ENCODE assay signal across 8 cellular contexts in the genomic region with DNA sequence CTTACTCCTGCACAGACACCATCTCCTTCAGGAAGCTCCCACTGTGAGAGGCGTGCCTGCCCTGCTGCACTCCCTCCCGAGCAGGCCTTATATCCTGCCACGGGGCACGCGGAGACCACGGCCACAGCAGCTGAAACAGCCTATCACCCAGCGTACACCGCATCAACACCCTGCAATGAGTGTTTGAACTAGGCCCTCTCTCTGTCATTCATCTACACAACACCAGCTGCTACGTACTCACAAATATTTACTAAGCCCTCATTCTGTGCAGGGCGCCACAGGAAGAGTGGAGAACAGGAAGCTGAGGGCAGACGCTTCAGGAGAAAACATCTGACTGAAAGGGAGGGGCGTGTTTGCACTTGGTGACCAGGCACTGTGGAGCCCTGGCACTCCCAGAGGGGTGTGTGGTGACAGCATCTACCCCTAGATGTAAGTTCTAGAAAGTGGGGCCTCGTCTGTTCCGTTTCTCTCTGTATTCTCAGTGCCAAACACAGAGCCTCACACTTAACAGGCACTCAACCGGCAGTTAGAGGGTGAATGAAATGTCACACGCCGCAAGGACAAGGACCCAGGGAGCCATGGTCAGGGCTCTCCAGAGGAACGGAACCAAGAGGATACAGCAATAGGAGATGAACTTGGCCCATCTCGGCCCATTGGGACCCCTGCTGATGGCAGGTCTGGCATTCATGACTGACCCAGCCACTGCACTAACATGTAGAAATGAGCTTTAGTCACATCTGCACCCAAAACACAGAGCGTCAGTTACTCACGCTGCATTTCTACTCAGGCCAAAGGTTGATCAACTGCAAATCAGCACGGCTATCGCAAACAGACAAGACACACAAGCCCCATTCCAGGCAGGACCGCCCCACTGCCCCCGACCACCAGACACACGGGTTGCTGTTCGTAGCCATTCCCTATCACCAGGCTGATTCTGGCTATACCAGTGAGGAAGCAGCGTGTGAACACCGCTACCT. TPM values are rescaled to one million over a fixed set of nuclear protein-coding genes. Genes with fewer than 3 reads are reported as not detected.
DNase-seq lines count a peak whose midpoint lies in the region; ATAC-seq and TF ChIP-seq lines count a peak whose summit lies in the region.

No MANE protein-coding gene starts in this region.

- ATAC-seq in GM21423 (IDR thresholded peaks at IDR 0.05; ENCODE audit: unreplicated experiment), result peak; percentile 58
- peak; percentile 22 for ATAC-seq in omental fat pad (ENCODE audit: low FRiP score)
- ATAC-seq in GM18868 (IDR thresholded peaks at IDR 0.05; ENCODE audit: unreplicated experiment), result no peak
- no peak for ATAC-seq in GM19351 (IDR thresholded peaks at IDR 0.05; ENCODE audit: unreplicated experiment)
- ATAC-seq in GM18870 (IDR thresholded peaks at IDR 0.05; ENCODE audit: unreplicated experiment), result no peak

- peak; percentile 92 for DNase-seq in NCI-H2196 (lab: John Stamatoyannopoulos, UW; ENCODE audit: unreplicated experiment)
- peak; percentile 54 for DNase-seq in activated CD8-positive, alpha-beta memory T cell treated with anti-CD3 and anti-CD28 coated beads, Interleukin-2, amount 50 U/mL, for 4 hours
- no peak for DNase-seq in epithelial cell of prostate (ENCODE audit: low read depth, low spot score)
- DNase-seq in omental fat pad (ENCODE audit: low spot score), result no peak

- H3K27ac ChIP-seq in epithelial cell of prostate, result peak overlapping the region; percentile 43

- TF ChIP-seq CTCF in omental fat pad (IDR thresholded peaks at IDR 0.05), result no peak

RNA-seq across cellular contexts. Expression of gene RANBP3, which starts 15.7 kb away (rescaled TPM):
- 10 to 100 TPM; 43.8 to 60.1 (median 45.9) TPM for total RNA-seq in omental fat pad

RNA-seq across cellular contexts. Expression of gene CAPS, which starts 48.2 kb away (rescaled TPM):
- total RNA-seq in omental fat pad, result 1 to 10 TPM; 2.3 to 9.0 (median 4.6) TPM

RNA-seq across cellular contexts. Expression of gene VMAC, which starts 57.6 kb away (rescaled TPM):
- 10 to 100 TPM in 1 of 4 donors, 1 to 10 TPM in 3; 2.0 to 10.4 (median 4.6) TPM for total RNA-seq in omental fat pad

RNA-seq across cellular contexts. Expression of gene NDUFA11, which starts 58.7 kb away (rescaled TPM):
- 100 to 1,000 TPM; 134 to 234 (median 190) TPM for total RNA-seq in omental fat pad

Comparison
In these comparisons a context has a peak if more than half of its experiments do, and no peak if none do; other contexts are left out.
1. ATAC-seq: peak in GM21423 (single experiment) and omental fat pad (single experiment); none in GM18868 (single experiment), GM19351 (single experiment) and GM18870 (single experiment).
2. DNase-seq: peak in NCI-H2196 (single experiment) and activated CD8-positive, alpha-beta memory T cell treated with anti-CD3 and anti-CD28 coated beads, Interleukin-2, amount 50 U/mL, for 4 hours (single experiment); none in epithelial cell of prostate (single experiment) and omental fat pad (single experiment).